Comparison of ENCODE assay signal across 29 cellular contexts in genomic region chr5:86596476-86596875, GRCh38.
"Had no signal": no experiment of that assay in that cellular context is flagged by ENCODE, and none has a peak within 500 bp of the region (broad histone marks: within the 10 kb centered on the region; RNA-seq: fewer than 3 reads in every experiment).

No MANE protein-coding gene starts in this region.

- H3K27me3 ChIP-seq: adrenal gland had no signal

- H3K4me3 ChIP-seq: adrenal gland, SK-N-MC had no signal

- H3K36me3 Mint-ChIP-seq: activated naive CD8-positive, alpha-beta T cell treated with anti-CD3 and anti-CD28 coated beads, Interleukin-2, amount 10 ng/mL, durations not matched to agents 7 days and 5 days; T-cell had no signal

- H3K27ac Mint-ChIP-seq: activated CD8-positive, alpha-beta T cell treated with anti-CD3 and anti-CD28 coated beads for 36 hours; activated naive CD8-positive, alpha-beta T cell treated with anti-CD3 and anti-CD28 coated beads, Interleukin-2, amount 10 ng/mL, durations not matched to agents 7 days and 5 days; activated T-cell treated with anti-CD3 and anti-CD28 coated beads, Interleukin-2, amount 50 U/mL, for 72 hours; activated T-helper 2 cell treated with anti-CD3 and anti-CD28 coated beads, Interferon-gamma antibody, Interleukin-2, Interleukin-4, amounts not matched to agents 10 μg/mL and 5 μg/mL and 100 μg/mL, durations not matched to agents 14 hours and 24 hours and 36 hours; T-cell had no signal

- H3K4me1 ChIP-seq: adrenal gland had no signal

- H3K27ac ChIP-seq: adrenal gland, SK-N-MC, VCaP had no signal

- H3K9me3 ChIP-seq: adrenal gland had no signal

- H3K9me3 Mint-ChIP-seq: activated CD8-positive, alpha-beta T cell treated with anti-CD3 and anti-CD28 coated beads for 36 hours; activated naive CD8-positive, alpha-beta T cell treated with anti-CD3 and anti-CD28 coated beads, Interleukin-2, amount 10 ng/mL, durations not matched to agents 7 days and 5 days; activated T-cell treated with anti-CD3 and anti-CD28 coated beads, Interleukin-2, amount 50 U/mL, for 72 hours; activated T-helper 2 cell treated with anti-CD3 and anti-CD28 coated beads, Interferon-gamma antibody, Interleukin-2, Interleukin-4, amounts not matched to agents 10 μg/mL and 5 μg/mL and 100 μg/mL, durations not matched to agents 14 hours and 24 hours and 36 hours; T-cell had no signal

- ATAC-seq: activated CD8-positive, alpha-beta T cell treated with anti-CD3 and anti-CD28 coated beads for 36 hours; activated T-cell treated with anti-CD3 and anti-CD28 coated beads, Interleukin-2, amount 50 U/mL, for 72 hours; Panc1; Right ventricle myocardium inferior; T-cell had no signal

- H3K36me3 ChIP-seq: adrenal gland had no signal

- H3K4me1 Mint-ChIP-seq: activated naive CD8-positive, alpha-beta T cell treated with anti-CD3 and anti-CD28 coated beads, Interleukin-2, amount 10 ng/mL, durations not matched to agents 7 days and 5 days; T-cell had no signal

- H3K4me3 Mint-ChIP-seq: activated CD8-positive, alpha-beta T cell treated with anti-CD3 and anti-CD28 coated beads for 36 hours; activated naive CD8-positive, alpha-beta T cell treated with anti-CD3 and anti-CD28 coated beads, Interleukin-2, amount 10 ng/mL, durations not matched to agents 7 days and 5 days; activated T-cell treated with anti-CD3 and anti-CD28 coated beads, Interleukin-2, amount 50 U/mL, for 72 hours; T-cell had no signal

- DNase-seq: activated CD4-positive, alpha-beta T cell treated with anti-CD3 and anti-CD28 coated beads for 4 hours; activated CD8-positive, alpha-beta memory T cell treated with anti-CD3 and anti-CD28 coated beads, Interleukin-2, amount 50 U/mL, for 4 hours; activated CD8-positive, alpha-beta T cell treated with anti-CD3 and anti-CD28 coated beads for 36 hours; activated gamma-delta T cell treated with Interleukin-2 at 50 U/mL for 16 hours; activated naive CD4-positive, alpha-beta T cell treated with anti-CD3 and anti-CD28 coated beads, Interleukin-2, amount 50 U/mL, for 16 hours; activated naive CD8-positive, alpha-beta T cell treated with anti-CD3 and anti-CD28 coated beads, Interleukin-2, amount 10 ng/mL, durations not matched to agents 7 days and 5 days; activated T-cell treated with anti-CD3 and anti-CD28 coated beads, Interleukin-2, amount 50 U/mL, for 72 hours; adrenal gland; anterior cingulate cortex; central memory CD4-positive, alpha-beta T cell; KG1; MM.1S; NCI-H1105; NCI-H1436; NCI-H1694 treated with DMSO at 0.1 percent for 48 hours; NCI-H2081 treated with DMSO at 0.1 percent for 48 hours; NCI-H526; NCI-H82; NK-92 treated with Interleukin-12 subunit alpha and Interleukin-12 subunit beta, amount 100 ng/mL, for 24 hours; OCI-M1; RPMI8226; T-cell; T-helper 2 cell; T1000 had no signal
